8 cellular contexts compared by ENCODE assay signal in genomic region chr19:34359954-34360315, GRCh38. TPM values are rescaled to one million over a fixed set of nuclear protein-coding genes. Genes with fewer than 3 reads are reported as not detected.
A peak's percentile ranks its signal among the peaks of the same experiment; 100 is the strongest.
DNase-seq lines count a peak whose midpoint lies in the region; ATAC-seq and TF ChIP-seq lines count a peak whose summit lies in the region.

No MANE protein-coding gene starts in this region.

- ATAC-seq in WTC11: no peak
- no peak for ATAC-seq in GM18520 (IDR thresholded peaks at IDR 0.05; ENCODE audit: unreplicated experiment)
- no peak for ATAC-seq in left lobe of liver

- no peak overlapping the region for H3K18ac ChIP-seq in H9 (ENCODE audit: insufficient read length, low read depth, low read length)

- H3K23ac ChIP-seq in H9 (ENCODE audit: insufficient read length, low read depth, low read length): no peak overlapping the region

- no peak overlapping the region for H2AFZ ChIP-seq in H9 (ENCODE audit: low read length)

- H3K27ac Mint-ChIP-seq in H9 (peak overlapping the region; percentile 81 to 98 (median 97); a peak in 5 of 7 replicates), WTC11 (peak overlapping the region; percentile 92), glutamatergic neuron (ENCODE audit: unreplicated experiment) (peak overlapping the region; percentile 92)

- H2BK12ac ChIP-seq in H9 (ENCODE audit: insufficient read length, low read depth, low read length): no peak overlapping the region

- no peak overlapping the region for H2BK15ac ChIP-seq in H9 (ENCODE audit: low read depth, low read length)

- H2BK120ac ChIP-seq in H9 (ENCODE audit: low read depth, low read length, poor library complexity, severe bottlenecking): no peak overlapping the region

- no peak overlapping the region for H3K4ac ChIP-seq in H9 (ENCODE audit: low read depth, low read length)

- CTCF ChIA-PET in WTC11 (lab: Charles Lee): interaction anchor here (1.0 to 1.1 kb wide), 6 partner anchors 9 to 565 kb away, joined by 3 to 6 read pairs (median 4); no protein-coding TSS in a partner anchor

- H3K79me1 ChIP-seq in H9 (ENCODE audit: insufficient read depth, low read depth, low read length, poor library complexity, severe bottlenecking): no peaks in the 10 kb centered on the region

- POLR2A ChIA-PET in WTC11 (lab: Charles Lee): interaction anchor here (0.9 kb wide), 1 partner anchor 68 kb away, joined by 3 read pairs; the partner anchor contains the start of gene UBA2

- peaks cover under 1 to 3% (median 2%) of the 10 kb centered on the region in 3 experiments; a peak in 3 of 7 replicates for H3K36me3 Mint-ChIP-seq in H9 (ENCODE audit: insufficient read depth in 1 of 3, low read depth in 3 of 3)
- peaks cover under 1% of the 10 kb centered on the region for H3K36me3 Mint-ChIP-seq in WTC11
- no peaks in the 10 kb centered on the region for H3K36me3 Mint-ChIP-seq in glutamatergic neuron (ENCODE audit: unreplicated experiment)

- H3K9ac ChIP-seq in H9 (ENCODE audit: extremely low read depth, insufficient read length, low read length): no peak overlapping the region

- no peak overlapping the region for H2AK5ac ChIP-seq in H9 (ENCODE audit: insufficient read length, low read length)

- no peak overlapping the region for H2BK5ac ChIP-seq in H9 (ENCODE audit: insufficient read length, low read length)

- H3K27ac ChIP-seq in H9 (ENCODE audit: insufficient read length, low read depth, low read length): no peak overlapping the region
- H3K27ac ChIP-seq in spleen: peak overlapping the region; percentile 67 to 90 (median 86)

- TF ChIP-seq POLR2A in spleen (IDR thresholded peaks at IDR 0.05): no peak

- DNase-seq in H9 (no peak), WTC11 (ENCODE audit: low spot score) (no peak), glutamatergic neuron (no peak), spleen (no peak), activated gamma-delta T cell (lab: John Stamatoyannopoulos, UW) (no peak), HUDEP-2 (lab: John Stamatoyannopoulos, UW; ENCODE audit: unreplicated experiment in 76 of 76) (no peak), left lobe of liver (ENCODE audit: low spot score) (no peak)

- H4K91ac ChIP-seq in H9 (ENCODE audit: insufficient read length, low read depth, low read length): no peak overlapping the region

- no peak for TF ChIP-seq CTCF in H9 (conservative IDR thresholded peaks at IDR 0.05)
- TF ChIP-seq CTCF in WTC11 (IDR thresholded peaks at IDR 0.05): no peak
- TF ChIP-seq CTCF in glutamatergic neuron (IDR thresholded peaks at IDR 0.05; ENCODE audit: partially characterized antibody, unreplicated experiment): no peak
- no peak for TF ChIP-seq CTCF in spleen (IDR thresholded peaks at IDR 0.05 in 8 of 11, conservative IDR thresholded peaks at IDR 0.05 in 3 of 11)

- H3K27me3 Mint-ChIP-seq in H9 (ENCODE audit: low read depth) (peaks cover 1% of the 10 kb centered on the region), WTC11 (ENCODE audit: low read depth) (no peaks in the 10 kb centered on the region), glutamatergic neuron (ENCODE audit: unreplicated experiment) (peaks cover 16% of the 10 kb centered on the region)

- no peak overlapping the region for H4K8ac ChIP-seq in H9 (replicated peaks; ENCODE audit: insufficient read length, low read depth, low read length)

- H3K36me3 ChIP-seq in spleen: peaks cover 0 to 13% (median 6%) of the 10 kb centered on the region in 6 donors

- H4K20me1 ChIP-seq in H9 (ENCODE audit: control insufficient read depth, insufficient read depth, insufficient read length): no peaks in the 10 kb centered on the region

- H3T11ph ChIP-seq in H9 (ENCODE audit: low read length): no peak overlapping the region

- peak overlapping the region; percentile 44; the same call in 1 of the 2 replicates for H3K14ac ChIP-seq in H9 (ENCODE audit: insufficient read depth, low read length)

- H3K4me1 ChIP-seq in H9 (ENCODE audit: insufficient read depth, low read length) (no peaks in the 10 kb centered on the region), spleen (peaks cover 4 to 30% (median 23%) of the 10 kb centered on the region in 6 donors)

- H3K4me2 ChIP-seq in H9 (ENCODE audit: insufficient read depth, insufficient read length, low read length): peak overlapping the region; percentile 45

- no peaks in the 10 kb centered on the region; a peak in 1 of 5 replicates for H3K9me3 Mint-ChIP-seq in H9
- H3K9me3 Mint-ChIP-seq in WTC11: no peaks in the 10 kb centered on the region
- H3K9me3 Mint-ChIP-seq in glutamatergic neuron (ENCODE audit: unreplicated experiment): peaks cover 9% of the 10 kb centered on the region

- intact Hi-C loops in spleen (cut with DNase I; ENCODE audit: low total_unique reads): no loop called here

- H3K4me3 Mint-ChIP-seq in H9: peak overlapping the region; percentile 73 to 84
- peak overlapping the region; percentile 66 for H3K4me3 Mint-ChIP-seq in WTC11
- peak overlapping the region; percentile 81 for H3K4me3 Mint-ChIP-seq in glutamatergic neuron (ENCODE audit: unreplicated experiment)

- H3K27me3 ChIP-seq in H9 (ENCODE audit: insufficient read depth, low read length) (no peaks in the 10 kb centered on the region), spleen (replicated peaks in 1 of 7) (no peaks in the 10 kb centered on the region)

- H3K79me2 ChIP-seq in H9 (ENCODE audit: insufficient read depth, low read length): no peaks in the 10 kb centered on the region

- H3K4me3 ChIP-seq in spleen: peak overlapping the region; percentile 12 to 71 (median 44)

- H3K9me3 ChIP-seq in H9 (ENCODE audit: control insufficient read depth, low read depth, low read length) (no peaks in the 10 kb centered on the region), spleen (no peaks in the 10 kb centered on the region)

- WGBS in H9 (ENCODE audit: extremely low coverage, insufficient read length, low lambda C conversion rate): no CpG with 5 or more reads among the region's 7 CpGs
- WGBS in spleen, 5 donors: 72 to 85% (median 84%) methylated on average over 7 of the region's 7 CpGs

- peaks cover 31 to 36% of the 10 kb centered on the region in 2 experiments for H3K4me1 Mint-ChIP-seq in H9
- H3K4me1 Mint-ChIP-seq in WTC11: peaks cover 43% of the 10 kb centered on the region
- H3K4me1 Mint-ChIP-seq in glutamatergic neuron (ENCODE audit: low read depth, unreplicated experiment): peaks cover 10% of the 10 kb centered on the region

- no peak overlapping the region for H4K5ac ChIP-seq in H9 (ENCODE audit: insufficient read length, low read depth, low read length)

- no peak overlapping the region for H2BK20ac ChIP-seq in H9 (ENCODE audit: low read depth, low read length, poor library complexity, severe bottlenecking)

- no peak overlapping the region for H3K56ac ChIP-seq in H9 (ENCODE audit: insufficient read length, low read depth, low read length)

- no peaks in the 10 kb centered on the region for H3K23me2 ChIP-seq in H9 (ENCODE audit: insufficient read length, low read depth, low read length, poor library complexity, severe bottlenecking)

TF ChIP-seq in WTC11, 78 proteins besides CTCF, POLR2A, EP300 and RAD21 (continues in another document):
- TF ChIP-seq NR3C1 (CRISPR knock-in tag; conservative IDR thresholded peaks at IDR 0.05; ENCODE audit: low read depth) (no peak), TEAD4 (CRISPR knock-in tag; IDR thresholded peaks at IDR 0.05) (no peak), ZNF263 (CRISPR knock-in tag; IDR thresholded peaks at IDR 0.05; ENCODE audit: low read depth) (no peak), MXD4 (CRISPR knock-in tag; IDR thresholded peaks at IDR 0.05; ENCODE audit: borderline replicate concordance) (no peak), E2F1 (CRISPR knock-in tag; IDR thresholded peaks at IDR 0.05) (no peak), ZNF138 (CRISPR knock-in tag; conservative IDR thresholded peaks at IDR 0.05) (no peak), STAT6 (CRISPR knock-in tag; conservative IDR thresholded peaks at IDR 0.05; ENCODE audit: low read depth) (no peak)

RNA-seq across cellular contexts. Expression of gene GPI, which starts 5.1 kb away (rescaled TPM):
- 373 and 381 TPM in 2 replicates for total RNA-seq in H9 (2021)
- 389 to 452 TPM (median 446 TPM) in 3 replicates for total RNA-seq in WTC11 (2021)
- total RNA-seq in glutamatergic neuron (ENCODE audit: unreplicated experiment): 213 TPM
- total RNA-seq in spleen: 100 to 1,000 TPM in 6 of 7 donors, 10 to 100 TPM in 1; 96.6 to 257 (median 171) TPM
- polyA plus RNA-seq in spleen: 10 to 100 TPM; 57.5 to 76.9 (median 63.7) TPM
- total RNA-seq in left lobe of liver: 194 TPM

RNA-seq across cellular contexts. Expression of gene PDCD2L, which starts 44.3 kb away (rescaled TPM):
- total RNA-seq in H9 (2021): 40.5 and 43.3 TPM in 2 replicates
- 38.0 to 43.4 TPM (median 41.2 TPM) in 3 replicates for total RNA-seq in WTC11 (2021)
- total RNA-seq in glutamatergic neuron (ENCODE audit: unreplicated experiment): 15.0 TPM
- total RNA-seq in spleen: 10 to 100 TPM in 4 of 7 donors, 1 to 10 TPM in 3; 5.2 to 19.7 (median 10.7) TPM
- 10 to 100 TPM; 11.1 to 13.3 (median 12.8) TPM for polyA plus RNA-seq in spleen
- 3.3 TPM for total RNA-seq in left lobe of liver
